Comparison of ENCODE assay signal across 20 cellular contexts in genomic region chr1:167611983-167612382, GRCh38. TPM values are rescaled to one million over a fixed set of nuclear protein-coding genes. Genes with fewer than 3 reads are reported as not detected.
"Had no signal": no experiment of that assay in that cellular context is flagged by ENCODE, and none has a peak within 500 bp of the region (broad histone marks: within the 10 kb centered on the region; RNA-seq: fewer than 3 reads in every experiment).

No MANE protein-coding gene starts in this region.

- H3K4me3 ChIP-seq: colonic mucosa, lung had no signal

- H3K4me3 Mint-ChIP-seq: activated T-helper 1 cell treated with anti-CD3 and anti-CD28 coated beads, Interleukin-12 subunit alpha, Interleukin-12 subunit beta, Interleukin-2, Interleukin-4 antibody, amounts not matched to agents 30 ng/mL and 10 ng/mL and 1 ng/mL, durations not matched to agents 14 hours and 24 hours and 36 hours; central memory CD8-positive, alpha-beta T cell; mesothelial cell of epicardium; nephron; stimulated activated naive CD8-positive, alpha-beta T cell treated with anti-CD3 and anti-CD28 coated beads, Interleukin-15, Interleukin-2, amounts not matched to agents 100 ng/mL and 50 ng/mL, for 24 hours had no signal

- H3K27me3 ChIP-seq: brain microvascular endothelial cell, colonic mucosa had no signal

- H3K36me3 ChIP-seq: brain microvascular endothelial cell, colonic mucosa had no signal

- DNase-seq: activated T-cell treated with anti-CD3 and anti-CD28 coated beads for 4 hours, aorta, brain microvascular endothelial cell, colonic mucosa, foreskin melanocyte, glutamatergic neuron, hypothalamus, nucleus accumbens, posterior cingulate gyrus, retina, T-helper 1 cell, T-helper 9 cell, trophoblast cell had no signal

- H3K27ac Mint-ChIP-seq: activated T-helper 1 cell treated with anti-CD3 and anti-CD28 coated beads, Interleukin-12 subunit alpha, Interleukin-12 subunit beta, Interleukin-2, Interleukin-4 antibody, amounts not matched to agents 30 ng/mL and 10 ng/mL and 1 ng/mL, durations not matched to agents 14 hours and 24 hours and 36 hours; mesothelial cell of epicardium; nephron; stimulated activated naive CD8-positive, alpha-beta T cell treated with anti-CD3 and anti-CD28 coated beads, Interleukin-15, Interleukin-2, amounts not matched to agents 100 ng/mL and 50 ng/mL, for 24 hours had no signal

- H3K27me3 Mint-ChIP-seq: central memory CD8-positive, alpha-beta T cell; stimulated activated naive CD8-positive, alpha-beta T cell treated with anti-CD3 and anti-CD28 coated beads, Interleukin-15, Interleukin-2, amounts not matched to agents 100 ng/mL and 50 ng/mL, for 24 hours had no signal

- H3K9me3 ChIP-seq: colonic mucosa had no signal

- H3K27ac ChIP-seq: brain microvascular endothelial cell, colonic mucosa had no signal

RNA-seq across cellular contexts. Expression of gene RCSD1, which starts 18.0 kb away (rescaled TPM):
- total RNA-seq: epithelial cell of proximal tubule had no signal
